Comparison of ENCODE assay signal across 8 cellular contexts in the genomic region with DNA sequence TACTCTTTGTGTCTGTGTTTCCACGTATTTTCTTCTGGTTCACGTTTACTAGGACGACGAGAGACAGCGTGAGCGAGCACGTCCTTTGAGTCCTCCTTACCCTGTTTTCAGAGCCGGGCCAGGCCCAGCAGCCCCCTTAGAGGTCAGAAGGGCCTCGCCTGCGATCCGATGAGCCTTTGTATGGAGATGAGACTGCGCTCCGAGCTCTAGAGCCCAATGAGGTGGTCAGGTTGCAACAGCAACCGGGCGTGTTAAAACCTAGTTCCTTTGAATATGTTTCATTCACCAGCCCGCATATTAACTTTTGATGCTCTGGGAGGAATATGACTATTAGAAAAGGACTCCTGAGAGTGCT. TPM values are rescaled to one million over a fixed set of nuclear protein-coding genes. Genes with fewer than 3 reads are reported as not detected.
DNase-seq lines count a peak whose midpoint lies in the region; ATAC-seq and TF ChIP-seq lines count a peak whose summit lies in the region.

No MANE protein-coding gene starts in this region.

- peaks cover 57 to 65% of the 10 kb centered on the region in 2 donors for H3K4me1 Mint-ChIP-seq in natural killer cell

- TF ChIP-seq CTCF in natural killer cell (IDR thresholded peaks at IDR 0.05) (no peak), GM10248 (IDR thresholded peaks at IDR 0.05; ENCODE audit: control extremely low read depth, extremely low read depth, low read depth, missing control alignments) (no peak)

- peaks cover 28% of the 10 kb centered on the region for H3K36me3 ChIP-seq in NT2/D1 (ENCODE audit: insufficient read depth, insufficient read length, low read length)
- H3K36me3 ChIP-seq in effector memory CD4-positive, alpha-beta T cell (ENCODE audit: control insufficient read depth, insufficient read depth, low read length) = no peaks in the 10 kb centered on the region

- POLR2A ChIA-PET in GM10248 (lab: Yijun Ruan, JAX) = no interaction called here

- peak overlapping the region; percentile 87 for H3K27ac ChIP-seq in effector memory CD4-positive, alpha-beta T cell (ENCODE audit: insufficient read depth, low read length, poor library complexity, severe bottlenecking)

- H3K27ac Mint-ChIP-seq in natural killer cell = peak overlapping the region; percentile 93 to 94

- H3K27me3 Mint-ChIP-seq in natural killer cell (ENCODE audit: low read depth in 2 of 2) = no peaks in the 10 kb centered on the region

- DNase-seq in AG08395 (ENCODE audit: low spot score) (peak; percentile 28), NT2/D1 (ENCODE audit: low read depth, low spot score) (no peak), natural killer cell (no peak), posterior cingulate gyrus (no peak), GM10248 (ENCODE audit: extremely low spot score) (no peak)
- no peak for DNase-seq in effector memory CD4-positive, alpha-beta T cell
- no peak for DNase-seq in stimulated activated CD4-positive, alpha-beta T cell treated with anti-CD3 and anti-CD28 coated beads, Interleukin-12 subunit alpha, Interleukin-12 subunit beta, amount 100 ng/mL, for 4 hours

- peak; percentile 0 for ATAC-seq in GM19397 (IDR thresholded peaks at IDR 0.05; ENCODE audit: unreplicated experiment)
- ATAC-seq in natural killer cell = no peak

- no peaks in the 10 kb centered on the region for H3K27me3 ChIP-seq in NT2/D1 (ENCODE audit: insufficient read depth, insufficient read length)
- H3K27me3 ChIP-seq in effector memory CD4-positive, alpha-beta T cell (replicated peaks; ENCODE audit: control insufficient read depth, insufficient read depth, low read length, poor library complexity, severe bottlenecking) = no peaks in the 10 kb centered on the region

- H3K4me3 Mint-ChIP-seq in natural killer cell = peak overlapping the region; percentile 97

- peak overlapping the region; percentile 94 for H3K9ac ChIP-seq in NT2/D1 (ENCODE audit: insufficient read length, low read depth)

- intact Hi-C loops in natural killer cell (cut with micrococcal nuclease) = loop anchor here (1.0 to 5.0 kb wide), 4 partner anchors 45 to 315 kb away; partner anchors contain the start of gene TBC1D14
- intact Hi-C loops in posterior cingulate gyrus (cut with DNase I) = loop anchor here (1.0 to 10.0 kb wide), 3 partner anchors 56 to 263 kb away; partner anchors contain the start of genes TADA2B and TBC1D14

- no peaks in the 10 kb centered on the region for H3K36me3 Mint-ChIP-seq in natural killer cell

- no peaks in the 10 kb centered on the region for H3K9me3 Mint-ChIP-seq in natural killer cell

- H3K4me3 ChIP-seq in NT2/D1 (ENCODE audit: insufficient read length, low read depth) = peak overlapping the region; percentile 91
- H3K4me3 ChIP-seq in effector memory CD4-positive, alpha-beta T cell (ENCODE audit: insufficient read depth, low read depth, low read length, poor library complexity, severe bottlenecking) = peak overlapping the region; percentile 76

- CTCF ChIA-PET in GM10248 (lab: Yijun Ruan, JAX) = interaction anchor here (0.7 to 3.1 kb wide), 9 partner anchors 14 to 92 kb away, joined by 3 to 34 read pairs (median 3); partner anchors contain the start of gene TADA2B

- H3K9me3 ChIP-seq in NT2/D1 (ENCODE audit: insufficient read depth, low read length) = no peaks in the 10 kb centered on the region
- no peaks in the 10 kb centered on the region for H3K9me3 ChIP-seq in effector memory CD4-positive, alpha-beta T cell (ENCODE audit: control insufficient read depth, low read length)

- H3K4me1 ChIP-seq in NT2/D1 (ENCODE audit: insufficient read depth, insufficient read length) = peaks cover 20% of the 10 kb centered on the region
- H3K4me1 ChIP-seq in effector memory CD4-positive, alpha-beta T cell (ENCODE audit: control insufficient read depth, insufficient read depth, low read length, poor library complexity, severe bottlenecking) = peaks cover 24% of the 10 kb centered on the region

RNA-seq across cellular contexts. Expression of gene TADA2B, which starts 55.6 kb away (rescaled TPM):
- total RNA-seq in natural killer cell = 10 to 100 TPM; 22.7 to 36.3 (median 35.9) TPM
